8 cellular contexts compared by ENCODE assay signal in genomic region chr6:37696841-37697735, GRCh38. TPM values are rescaled to one million over a fixed set of nuclear protein-coding genes. Genes with fewer than 3 reads are reported as not detected.
A peak's percentile ranks its signal among the peaks of the same experiment; 100 is the strongest.
DNase-seq lines count a peak whose midpoint lies in the region; TF ChIP-seq lines count a peak whose summit lies in the region.

No MANE protein-coding gene starts in this region.

- no peaks in the 10 kb centered on the region for H3K27me3 ChIP-seq in adrenal gland

- CTCF ChIA-PET in RWPE1 (lab: Yijun Ruan, JAX) = interaction anchor here (0.6 to 1.1 kb wide), 2 partner anchors 340 to 469 kb away, joined by 3 to 5 read pairs; no protein-coding TSS in a partner anchor

- no peak for TF ChIP-seq POLR2A in adrenal gland (IDR thresholded peaks at IDR 0.05)

- DNase-seq in NCI-H748 (lab: John Stamatoyannopoulos, UW; ENCODE audit: unreplicated experiment) = peak; percentile 63
- no peak for DNase-seq in NCI-H748 treated with DMSO at 0.1 percent for 48 hours (lab: John Stamatoyannopoulos, UW)
- peak; percentile 28 for DNase-seq in RWPE1 (ENCODE audit: low spot score)
- DNase-seq in adrenal gland = peak in 2 of 7 donors; percentile 30 to 39
- DNase-seq in iPS-NIHi11 (ENCODE audit: low spot score) = peak; percentile 47
- peak; percentile 28 for DNase-seq in stimulated activated CD4-positive, alpha-beta T cell treated with anti-CD3 and anti-CD28 coated beads, Interleukin-1b, Interleukin-23, amount 100 ng/mL, for 48 hours
- DNase-seq in NCI-H1436 (lab: John Stamatoyannopoulos, UW) = no peak
- DNase-seq in islet precursor cell = no peak

- TF ChIP-seq CTCF in RWPE1 (conservative IDR thresholded peaks at IDR 0.05; ENCODE audit: low read depth) (peak; percentile 32), adrenal gland (IDR thresholded peaks at IDR 0.05) (peak in 1 of 6 experiments; percentile 2)

- peak overlapping the region in 3 of 4 donors; percentile 33 to 87 (median 81) for H3K4me3 ChIP-seq in adrenal gland

- intact Hi-C loops in adrenal gland (cut with DNase I) = no loop called here

- no peaks in the 10 kb centered on the region for H3K9me3 ChIP-seq in adrenal gland (replicated peaks in 1 of 3)

- H3K36me3 ChIP-seq in adrenal gland (replicated peaks in 1 of 2) = no peaks in the 10 kb centered on the region

- peaks cover 16 to 31% of the 10 kb centered on the region in 2 donors for H3K4me1 ChIP-seq in adrenal gland (replicated peaks in 1 of 2)

- POLR2A ChIA-PET in RWPE1 (lab: Yijun Ruan, JAX; ENCODE audit: low non-redundant PET) = interaction anchor here (0.5 to 0.9 kb wide), 2 partner anchors 10 to 313 kb away, joined by 7 to 9 read pairs; no protein-coding TSS in a partner anchor

- WGBS in adrenal gland, 4 donors = 0 to 1% (median 0%) methylated on average over 4 to 119 of the region's 120 CpGs

- H3K27ac ChIP-seq in RWPE1 = peak overlapping the region; percentile 25; the same call in 1 of the 2 replicates
- H3K27ac ChIP-seq in adrenal gland = peak overlapping the region in 2 of 5 donors; percentile 72 to 77

RNA-seq across cellular contexts. Expression of gene MDGA1, which starts 0.6 kb away (rescaled TPM):
- 10 to 100 TPM in 2 of 8 donors, 1 to 10 TPM in 6; 1.5 to 12.6 (median 6.0) TPM for total RNA-seq in adrenal gland
- 10 to 100 TPM in 1 of 3 donors, 1 to 10 TPM in 2; 3.4 to 14.4 (median 8.0) TPM for polyA plus RNA-seq in adrenal gland

Comparison
In these comparisons a context has a peak if more than half of its experiments do, and no peak if none do; other contexts are left out.
1. DNase-seq: peak in NCI-H748 (single experiment), RWPE1 (single experiment), iPS-NIHi11 (single experiment) and stimulated activated CD4-positive, alpha-beta T cell treated with anti-CD3 and anti-CD28 coated beads, Interleukin-1b, Interleukin-23, amount 100 ng/mL, for 48 hours (single experiment); none in NCI-H748 treated with DMSO at 0.1 percent for 48 hours (single experiment), NCI-H1436 (single experiment) and islet precursor cell (single experiment).